Comparison of ENCODE assay signal across 27 cellular contexts in the genomic region with DNA sequence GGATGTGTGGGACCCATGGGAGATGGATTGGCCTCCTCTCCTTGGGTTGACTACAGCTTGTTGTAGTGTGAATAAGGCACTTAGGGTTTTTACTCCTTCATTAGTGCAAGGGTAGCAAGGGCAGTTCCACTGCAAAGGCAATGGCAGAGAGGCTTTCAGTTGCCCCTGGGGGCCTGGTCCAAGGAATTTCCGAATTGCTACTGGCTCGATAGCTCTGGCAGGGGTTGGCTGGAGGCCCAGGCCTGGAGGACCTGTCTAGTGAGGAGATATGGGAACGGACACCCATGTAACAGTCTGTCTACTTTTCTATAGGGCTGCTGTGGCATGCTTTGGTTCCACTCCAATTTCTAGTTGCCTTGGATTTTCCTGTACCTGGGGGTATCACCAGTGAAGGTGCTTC.
"Had no signal": no experiment of that assay in that cellular context is flagged by ENCODE, and none has a peak within 500 bp of the region (broad histone marks: within the 10 kb centered on the region; RNA-seq: fewer than 3 reads in every experiment).

No MANE protein-coding gene starts in this region.

- H3K36me3 Mint-ChIP-seq: stimulated activated effector memory CD8-positive, alpha-beta T cell treated with anti-CD3 and anti-CD28 coated beads, Interleukin-12 subunit alpha, Interleukin-12 subunit beta, amount 100 ng/mL, for 72 hours had no signal

- H3K27ac ChIP-seq: neutrophil, pancreas, prostate gland, right atrium auricular region, right lobe of liver, sigmoid colon, stomach, thoracic aorta, thyroid gland, tibial nerve, upper lobe of left lung had no signal

- H3K27ac Mint-ChIP-seq: naive B cell; nephron progenitor cell; stimulated activated effector memory CD8-positive, alpha-beta T cell treated with anti-CD3 and anti-CD28 coated beads, Interleukin-12 subunit alpha, Interleukin-12 subunit beta, amount 100 ng/mL, for 72 hours; stimulated activated naive B cell treated with anti-CD40 and anti-IgM and Interleukin-4, amounts not matched to agents 10 μg/mL and 1 μg/mL and 100 μg/mL, for 72 hours; stimulated activated naive CD8-positive, alpha-beta T cell treated with anti-CD3 and anti-CD28 coated beads, Interleukin-15, Interleukin-2, amounts not matched to agents 100 ng/mL and 50 ng/mL, for 24 hours had no signal

- H3K27me3 Mint-ChIP-seq: naive thymus-derived CD8-positive, alpha-beta T cell; stimulated activated naive B cell treated with anti-CD40 and anti-IgM and Interleukin-4, amounts not matched to agents 10 μg/mL and 1 μg/mL and 100 μg/mL, for 72 hours; stimulated activated naive CD8-positive, alpha-beta T cell treated with anti-CD3 and anti-CD28 coated beads, Interleukin-15, Interleukin-2, amounts not matched to agents 100 ng/mL and 50 ng/mL, for 24 hours had no signal

- H3K4me1 Mint-ChIP-seq: neural crest cell; stimulated activated effector memory CD8-positive, alpha-beta T cell treated with anti-CD3 and anti-CD28 coated beads, Interleukin-12 subunit alpha, Interleukin-12 subunit beta, amount 100 ng/mL, for 72 hours had no signal

- H3K36me3 ChIP-seq: neutrophil, pancreas, prostate gland, right atrium auricular region, right lobe of liver, sigmoid colon, stomach, thoracic aorta, thyroid gland, upper lobe of left lung had no signal

- DNase-seq: naive B cell; naive thymus-derived CD8-positive, alpha-beta T cell; nephron progenitor cell; nucleus accumbens; retina; right lobe of liver; sigmoid colon; small intestine; stimulated activated CD4-positive, alpha-beta T cell treated with anti-CD3 and anti-CD28 coated beads, Interleukin-15, amount 100 ng/mL, for 24 hours; stimulated activated CD4-positive, alpha-beta T cell treated with anti-CD3 and anti-CD28 coated beads, Interleukin-2, amount 100 ng/mL, for 24 hours; stimulated activated CD4-positive, alpha-beta T cell treated with anti-CD3 and anti-CD28 coated beads, Interleukin-2, amount 100 ng/mL, for 48 hours; stimulated activated CD4-positive, alpha-beta T cell treated with anti-CD3 and anti-CD28 coated beads, Interleukin-4, amount 100 ng/mL, for 24 hours; stimulated activated naive B cell treated with anti-CD40 and anti-IgM and Interleukin-4, amounts not matched to agents 10 μg/mL and 1 μg/mL and 100 μg/mL, for 72 hours; stimulated activated naive CD4-positive, alpha-beta T cell treated with Interleukin-2 at 50 U/mL for 16 hours; stomach; thyroid gland; trophoblast cell; upper lobe of left lung had no signal

- H3K27me3 ChIP-seq: neutrophil, pancreas, right atrium auricular region, right lobe of liver, sigmoid colon, stomach, thyroid gland, tibial nerve, upper lobe of left lung had no signal

- H3K9me3 ChIP-seq: neutrophil, pancreas, prostate gland, right lobe of liver, thyroid gland had no signal

- H3K4me1 ChIP-seq: pancreas, prostate gland, right atrium auricular region, right lobe of liver, sigmoid colon, thyroid gland, tibial nerve, upper lobe of left lung had no signal

- H3K4me3 ChIP-seq: pancreas, prostate gland, right atrium auricular region, right lobe of liver, sigmoid colon, stomach, thoracic aorta, thyroid gland, tibial nerve, upper lobe of left lung had no signal

- H3K4me3 Mint-ChIP-seq: naive B cell; naive thymus-derived CD8-positive, alpha-beta T cell; nephron progenitor cell; neural crest cell; stimulated activated effector memory CD8-positive, alpha-beta T cell treated with anti-CD3 and anti-CD28 coated beads, Interleukin-12 subunit alpha, Interleukin-12 subunit beta, amount 100 ng/mL, for 72 hours; stimulated activated naive B cell treated with anti-CD40 and anti-IgM and Interleukin-4, amounts not matched to agents 10 μg/mL and 1 μg/mL and 100 μg/mL, for 72 hours; stimulated activated naive CD8-positive, alpha-beta T cell treated with anti-CD3 and anti-CD28 coated beads, Interleukin-15, Interleukin-2, amounts not matched to agents 100 ng/mL and 50 ng/mL, for 24 hours had no signal

- ATAC-seq: naive thymus-derived CD8-positive, alpha-beta T cell; pancreas; right lobe of liver; stimulated activated effector memory CD8-positive, alpha-beta T cell treated with anti-CD3 and anti-CD28 coated beads, Interleukin-12 subunit alpha, Interleukin-12 subunit beta, amount 100 ng/mL, for 72 hours; stimulated activated naive B cell treated with anti-CD40 and anti-IgM and Interleukin-4, amounts not matched to agents 10 μg/mL and 1 μg/mL and 100 μg/mL, for 72 hours had no signal
